In the genomic region with DNA sequence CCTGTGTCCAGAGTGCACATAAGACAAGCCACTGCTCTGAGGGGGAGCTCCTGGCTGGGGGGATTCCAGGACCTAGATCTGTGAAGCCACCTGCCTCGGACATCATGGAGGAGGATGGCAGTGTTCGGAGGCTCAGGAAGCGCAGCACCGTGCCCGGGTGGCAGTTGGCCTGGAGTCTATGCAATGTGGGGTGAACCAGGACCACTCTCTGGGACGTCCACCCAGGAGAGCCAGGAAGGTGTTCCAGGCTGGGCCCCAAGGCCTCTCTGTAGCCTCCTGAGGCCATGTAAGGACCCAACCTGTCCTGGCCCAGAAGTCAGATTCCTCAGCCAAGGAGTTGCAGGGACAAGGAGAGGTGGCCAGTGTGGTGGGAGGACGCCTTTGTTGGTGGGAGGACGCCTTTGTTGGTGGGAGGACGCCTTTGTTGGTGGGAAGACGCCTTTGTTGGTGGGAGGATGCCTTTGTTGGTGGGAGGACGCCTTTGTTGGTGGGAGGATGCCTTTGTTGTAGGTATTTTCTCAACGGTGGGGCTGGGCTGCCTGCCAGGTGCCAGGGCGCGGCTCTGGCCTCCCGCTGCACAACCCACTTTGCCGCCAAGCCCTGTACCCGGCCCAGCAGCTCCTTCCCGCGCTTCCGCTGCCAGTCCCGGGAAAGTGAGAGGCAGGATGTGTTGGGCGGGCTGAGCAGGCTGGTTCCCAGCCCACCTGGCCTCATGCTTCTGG, we compare ENCODE assay signal across 24 cellular contexts. TPM values are rescaled to one million over a fixed set of nuclear protein-coding genes. Genes with fewer than 3 reads are reported as not detected.
DNase-seq lines count a peak whose midpoint lies in the region; ATAC-seq and TF ChIP-seq lines count a peak whose summit lies in the region.
"Had no signal": no experiment of that assay in that cellular context is flagged by ENCODE, and none has a peak within 500 bp of the region (broad histone marks: within the 10 kb centered on the region; RNA-seq: fewer than 3 reads in every experiment).

No MANE protein-coding gene starts in this region.

- H3K9me3 ChIP-seq in BLaER1 treated with 17β-estradiol and CSF1 and Interleukin-3, amounts not matched to agents 10 nM and 100 nM (replicated peaks in 1 of 11): no peaks in the 10 kb centered on the region
- no peaks in the 10 kb centered on the region for H3K9me3 ChIP-seq in PC-3 (ENCODE audit: low read length)
- H3K9me3 ChIP-seq in mucosa of rectum (ENCODE audit: control insufficient read depth in 2 of 2, low read length in 2 of 2): no peaks in the 10 kb centered on the region
- H3K9me3 ChIP-seq in tibial nerve: no peaks in the 10 kb centered on the region
- no peaks in the 10 kb centered on the region for H3K9me3 ChIP-seq in PC-9 (ENCODE audit: insufficient read depth, low read depth)
- H3K9me3 ChIP-seq: A549, uterus had no signal

- TF ChIP-seq EP300 in tibial nerve (IDR thresholded peaks at IDR 0.05): no peak

- H2AFZ ChIP-seq in PC-3 (ENCODE audit: low read length) (no peak overlapping the region), PC-9 (no peak overlapping the region)

- no peak overlapping the region for H3K27ac ChIP-seq in BLaER1 treated with 17β-estradiol and CSF1 and Interleukin-3, amounts not matched to agents 10 nM and 100 nM
- H3K27ac ChIP-seq in PC-3 (ENCODE audit: low read length): peak overlapping the region; percentile 54
- H3K27ac ChIP-seq in mucosa of rectum (ENCODE audit: low read depth in 2 of 2, low read length in 2 of 2): peak overlapping the region; percentile 92 to 96
- H3K27ac ChIP-seq in tibial nerve: no peak overlapping the region
- H3K27ac ChIP-seq in PC-9: no peak overlapping the region
- H3K27ac ChIP-seq: A549, cardiac muscle cell, uterus had no signal

- POLR2A ChIA-PET in PC-3 (lab: Charles Lee; ENCODE audit: unreplicated experiment): no interaction called here
- POLR2A ChIA-PET in activated CD8-positive, alpha-beta T cell treated with anti-CD3 and anti-CD28 coated beads, Interleukin-2, amount 10 ng/mL, durations not matched to agents 7 days and 5 days (lab: Charles Lee): no interaction called here
- POLR2A ChIA-PET in PC-9 (lab: Charles Lee; ENCODE audit: unreplicated experiment): interaction anchor here (0.6 kb wide), 1 partner anchor 63 kb away, joined by 3 read pairs; no protein-coding TSS in a partner anchor

- no peak overlapping the region for H3K27ac Mint-ChIP-seq in activated CD8-positive, alpha-beta T cell treated with anti-CD3 and anti-CD28 coated beads, Interleukin-2, amount 10 ng/mL, durations not matched to agents 7 days and 5 days
- H3K27ac Mint-ChIP-seq: activated CD4-positive, alpha-beta T cell treated with anti-CD3 and anti-CD28 coated beads, Interleukin-2, amount 10 ng/mL, durations not matched to agents 24 days and 14 days; activated naive CD4-positive, alpha-beta T cell treated with anti-CD3 and anti-CD28 coated beads, Interleukin-2, amount 10 ng/mL, durations not matched to agents 7 days and 5 days; activated T-cell treated with anti-CD3 and anti-CD28 coated beads, Interleukin-2, amount 50 U/mL, for 72 hours had no signal

- H3K36me3 ChIP-seq in BLaER1 treated with 17β-estradiol and CSF1 and Interleukin-3, amounts not matched to agents 10 nM and 100 nM: no peaks in the 10 kb centered on the region
- H3K36me3 ChIP-seq in PC-3 (ENCODE audit: low read depth, low read length): no peaks in the 10 kb centered on the region
- no peaks in the 10 kb centered on the region for H3K36me3 ChIP-seq in mucosa of rectum (ENCODE audit: control insufficient read depth in 2 of 2, insufficient read depth in 2 of 2, low read length in 2 of 2)
- H3K36me3 ChIP-seq in tibial nerve: no peaks in the 10 kb centered on the region
- no peaks in the 10 kb centered on the region for H3K36me3 ChIP-seq in PC-9 (ENCODE audit: low read depth)
- H3K36me3 ChIP-seq: cardiac muscle cell, uterus had no signal

- H3K9me2 ChIP-seq in PC-3 (replicated peaks; ENCODE audit: low read length) (no peaks in the 10 kb centered on the region), PC-9 (ENCODE audit: insufficient read depth) (no peaks in the 10 kb centered on the region)

- DNase-seq in Jurkat, Clone E6-1 (ENCODE audit: low read depth, low spot score): peak; percentile 79
- DNase-seq in PC-3 (no peak), tibial nerve (ENCODE audit: low spot score in 2 of 2) (no peak), PC-9 (no peak)
- DNase-seq in activated CD8-positive, alpha-beta T cell treated with anti-CD3 and anti-CD28 coated beads, Interleukin-2, amount 10 ng/mL, durations not matched to agents 7 days and 5 days: no peak
- DNase-seq: activated CD4-positive, alpha-beta T cell treated with anti-CD3 and anti-CD28 coated beads, Interleukin-2, amount 10 ng/mL, durations not matched to agents 24 days and 14 days; activated naive CD4-positive, alpha-beta T cell treated with anti-CD3 and anti-CD28 coated beads, Interleukin-2, amount 10 ng/mL, durations not matched to agents 7 days and 5 days; activated T-cell treated with anti-CD3 and anti-CD28 coated beads, Interleukin-2, amount 50 U/mL, for 72 hours; amniotic stem cell; dermis blood vessel endothelial cell; DND-41; Karpas-422; kidney glomerular epithelial cell; NCI-H1694; occipital lobe; RPMI8226; uterus had no signal

- no peaks in the 10 kb centered on the region for H3K79me2 ChIP-seq in PC-3 (ENCODE audit: low read length)
- H3K79me2 ChIP-seq in PC-9 (ENCODE audit: low read depth): no peaks in the 10 kb centered on the region

- no peaks in the 10 kb centered on the region for H3F3A ChIP-seq in PC-3 (ENCODE audit: low read length, unreplicated experiment)
- peaks cover 12% of the 10 kb centered on the region for H3F3A ChIP-seq in PC-9 (ENCODE audit: insufficient read depth, low read depth)

- H3K4me1 ChIP-seq in BLaER1 treated with 17β-estradiol and CSF1 and Interleukin-3, amounts not matched to agents 10 nM and 100 nM: peaks cover 12 to 37% (median 29%) of the 10 kb centered on the region in 10 experiments
- peaks cover 43% of the 10 kb centered on the region for H3K4me1 ChIP-seq in PC-3 (ENCODE audit: insufficient read depth, low read length)
- H3K4me1 ChIP-seq in mucosa of rectum (ENCODE audit: control insufficient read depth in 2 of 2, insufficient read depth in 2 of 2, low read length in 2 of 2): peaks cover 24 to 33% of the 10 kb centered on the region in 2 donors
- no peaks in the 10 kb centered on the region for H3K4me1 ChIP-seq in tibial nerve
- H3K4me1 ChIP-seq in PC-9 (replicated peaks; ENCODE audit: insufficient read depth): peaks cover 32% of the 10 kb centered on the region
- H3K4me1 ChIP-seq: uterus had no signal

- no peaks in the 10 kb centered on the region for H3K9me3 Mint-ChIP-seq in activated CD8-positive, alpha-beta T cell treated with anti-CD3 and anti-CD28 coated beads, Interleukin-2, amount 10 ng/mL, durations not matched to agents 7 days and 5 days (ENCODE audit: insufficient read depth)
- H3K9me3 Mint-ChIP-seq: activated CD4-positive, alpha-beta T cell treated with anti-CD3 and anti-CD28 coated beads, Interleukin-2, amount 10 ng/mL, durations not matched to agents 24 days and 14 days; activated naive CD4-positive, alpha-beta T cell treated with anti-CD3 and anti-CD28 coated beads, Interleukin-2, amount 10 ng/mL, durations not matched to agents 7 days and 5 days; activated T-cell treated with anti-CD3 and anti-CD28 coated beads, Interleukin-2, amount 50 U/mL, for 72 hours had no signal

- H3K36me3 Mint-ChIP-seq in activated CD8-positive, alpha-beta T cell treated with anti-CD3 and anti-CD28 coated beads, Interleukin-2, amount 10 ng/mL, durations not matched to agents 7 days and 5 days (ENCODE audit: low read depth): no peaks in the 10 kb centered on the region
- H3K36me3 Mint-ChIP-seq: activated naive CD4-positive, alpha-beta T cell treated with anti-CD3 and anti-CD28 coated beads, Interleukin-2, amount 10 ng/mL, durations not matched to agents 7 days and 5 days had no signal

- peaks cover 7% of the 10 kb centered on the region for H3K4me1 Mint-ChIP-seq in activated CD8-positive, alpha-beta T cell treated with anti-CD3 and anti-CD28 coated beads, Interleukin-2, amount 10 ng/mL, durations not matched to agents 7 days and 5 days (ENCODE audit: low read depth)

- no peak for ATAC-seq in PC-3
- no peak for ATAC-seq in activated CD8-positive, alpha-beta T cell treated with anti-CD3 and anti-CD28 coated beads, Interleukin-2, amount 10 ng/mL, durations not matched to agents 7 days and 5 days
- no peak for ATAC-seq in HG03342 (IDR thresholded peaks at IDR 0.05; ENCODE audit: unreplicated experiment)
- ATAC-seq: A549; activated T-cell treated with anti-CD3 and anti-CD28 coated beads, Interleukin-2, amount 50 U/mL, for 72 hours; SK-N-SH treated with all-trans-retinoic acid at 6 μM for 48 hours had no signal

- H3K9ac ChIP-seq in BLaER1 treated with 17β-estradiol and CSF1 and Interleukin-3, amounts not matched to agents 10 nM and 100 nM: no peak overlapping the region
- no peak overlapping the region for H3K9ac ChIP-seq in PC-3 (ENCODE audit: low read length)
- H3K9ac ChIP-seq in mucosa of rectum (ENCODE audit: low read depth in 1 of 2, low read length in 2 of 2): peak overlapping the region in 1 of 2 donors; percentile 41

- peaks cover 33% of the 10 kb centered on the region for H3K27me3 Mint-ChIP-seq in activated CD8-positive, alpha-beta T cell treated with anti-CD3 and anti-CD28 coated beads, Interleukin-2, amount 10 ng/mL, durations not matched to agents 7 days and 5 days (ENCODE audit: low read depth)

- BruUV-seq in PC-3 (replicated peaks; lab: Mats Ljungman, UMichigan): no TSS peak
- BruUV-seq in PC-9 (replicated peaks; lab: Mats Ljungman, UMichigan): no TSS peak

- no peak overlapping the region for H3K4me3 Mint-ChIP-seq in activated CD8-positive, alpha-beta T cell treated with anti-CD3 and anti-CD28 coated beads, Interleukin-2, amount 10 ng/mL, durations not matched to agents 7 days and 5 days
- H3K4me3 Mint-ChIP-seq: activated CD4-positive, alpha-beta T cell treated with anti-CD3 and anti-CD28 coated beads, Interleukin-2, amount 10 ng/mL, durations not matched to agents 24 days and 14 days; activated naive CD4-positive, alpha-beta T cell treated with anti-CD3 and anti-CD28 coated beads, Interleukin-2, amount 10 ng/mL, durations not matched to agents 7 days and 5 days; activated T-cell treated with anti-CD3 and anti-CD28 coated beads, Interleukin-2, amount 50 U/mL, for 72 hours had no signal

- intact Hi-C loops in PC-3 (cut with micrococcal nuclease) (no loop called here), PC-9 (cut with micrococcal nuclease; ENCODE audit: unreplicated experiment) (loop anchor here (5.0 kb wide), 2 partner anchors 63 to 518 kb away; partner anchors contain the start of gene TRIT1)

- no peaks in the 10 kb centered on the region for H3K27me3 ChIP-seq in BLaER1 treated with 17β-estradiol and CSF1 and Interleukin-3, amounts not matched to agents 10 nM and 100 nM
- H3K27me3 ChIP-seq in PC-3 (ENCODE audit: low read length): no peaks in the 10 kb centered on the region
- H3K27me3 ChIP-seq in mucosa of rectum (ENCODE audit: control insufficient read depth in 2 of 2, insufficient read depth in 2 of 2, low read length in 2 of 2): no peaks in the 10 kb centered on the region
- no peaks in the 10 kb centered on the region for H3K27me3 ChIP-seq in tibial nerve
- H3K27me3 ChIP-seq in PC-9 (ENCODE audit: insufficient read depth, low read depth): no peaks in the 10 kb centered on the region
- H3K27me3 ChIP-seq: uterus had no signal

- peak overlapping the region in 7 of 11 experiments; percentile 9 to 45 (median 27); a peak in 10 of 22 replicates for H3K4me2 ChIP-seq in BLaER1 treated with 17β-estradiol and CSF1 and Interleukin-3, amounts not matched to agents 10 nM and 100 nM
- H3K4me2 ChIP-seq in PC-3 (ENCODE audit: low read length) (no peak overlapping the region), PC-9 (no peak overlapping the region)
- H3K4me2 ChIP-seq: A549 had no signal

- WGBS in tibial nerve, 2 donors: 83 to 89% methylated on average over 21 of the region's 22 CpGs

- TF ChIP-seq POLR2A in tibial nerve (IDR thresholded peaks at IDR 0.05): no peak

- CTCF ChIA-PET in PC-3 (lab: Charles Lee) (interaction anchor here (0.9 kb wide), 1 partner anchor 83 kb away, joined by 5 read pairs; the partner anchor contains the start of gene MYCL), PC-9 (lab: Charles Lee) (interaction anchor here (0.7 to 1.2 kb wide), 3 partner anchors 153 to 213 kb away, joined by 3 to 6 read pairs (median 6); no protein-coding TSS in a partner anchor)
- CTCF ChIA-PET in activated CD8-positive, alpha-beta T cell treated with anti-CD3 and anti-CD28 coated beads, Interleukin-2, amount 10 ng/mL, durations not matched to agents 7 days and 5 days (lab: Charles Lee): interaction anchor here (0.7 to 3.9 kb wide), 8 partner anchors 19 to 519 kb away, joined by 3 to 42 read pairs (median 6); partner anchors contain the start of gene MYCL

- no peak for TF ChIP-seq CTCF in PC-3 (conservative IDR thresholded peaks at IDR 0.05; ENCODE audit: low read depth, low read length)
- TF ChIP-seq CTCF in tibial nerve (IDR thresholded peaks at IDR 0.05): no peak
- TF ChIP-seq CTCF in PC-9 (conservative IDR thresholded peaks at IDR 0.05): no peak

- no peak overlapping the region for H3K4me3 ChIP-seq in BLaER1 treated with 17β-estradiol and CSF1 and Interleukin-3, amounts not matched to agents 10 nM and 100 nM
- H3K4me3 ChIP-seq in Jurkat, Clone E6-1 (ENCODE audit: low read length): no peak overlapping the region
- H3K4me3 ChIP-seq in PC-3 (ENCODE audit: low read length): no peak overlapping the region
- peak overlapping the region in 1 of 2 donors; percentile 3 for H3K4me3 ChIP-seq in mucosa of rectum (ENCODE audit: low read length in 2 of 2)
- H3K4me3 ChIP-seq in tibial nerve: no peak overlapping the region
- H3K4me3 ChIP-seq in PC-9: no peak overlapping the region
- H3K4me3 ChIP-seq: A549, cardiac muscle cell, uterus had no signal

- no peaks in the 10 kb centered on the region; a peak in 1 of 22 replicates for H4K20me1 ChIP-seq in BLaER1 treated with 17β-estradiol and CSF1 and Interleukin-3, amounts not matched to agents 10 nM and 100 nM
- no peaks in the 10 kb centered on the region for H4K20me1 ChIP-seq in PC-3 (ENCODE audit: low read length)
- no peaks in the 10 kb centered on the region for H4K20me1 ChIP-seq in PC-9 (ENCODE audit: insufficient read depth)

RNA-seq across cellular contexts. Expression of gene BMP8B, which starts 30.6 kb away (rescaled TPM):
- polyA plus RNA-seq in Jurkat, Clone E6-1 (2012; ENCODE audit: insufficient read depth, insufficient read length): 0.31 TPM
- total RNA-seq in PC-3 (2014; rRNA removed): 3.3 and 4.7 TPM in 2 replicates
- total RNA-seq in tibial nerve: 10 to 100 TPM; 13.6 to 33.9 (median 29.5) TPM
- total RNA-seq in activated CD8-positive, alpha-beta T cell treated with anti-CD3 and anti-CD28 coated beads, Interleukin-2, amount 10 ng/mL, durations not matched to agents 7 days and 5 days: under 1 TPM; 0.08 to 0.26 TPM
- total RNA-seq in PC-9 (2021): 2.4 TPM in 2 replicates
- total RNA-seq: cardiac muscle cell had no signal

RNA-seq across cellular contexts. Expression of gene OXCT2, which starts 48.1 kb away (rescaled TPM):
- 1.1 TPM for polyA plus RNA-seq in Jurkat, Clone E6-1 (2012; ENCODE audit: insufficient read depth, insufficient read length)
- 0.98 and 3.9 TPM in 2 replicates for total RNA-seq in PC-3 (2014; rRNA removed)
- total RNA-seq in tibial nerve: 10 to 100 TPM in 1 of 4 donors, 1 to 10 TPM in 3; 4.5 to 22.2 (median 8.4) TPM
- total RNA-seq in activated CD8-positive, alpha-beta T cell treated with anti-CD3 and anti-CD28 coated beads, Interleukin-2, amount 10 ng/mL, durations not matched to agents 7 days and 5 days: under 1 TPM; 0.32 to 0.47 TPM
- 1.3 and 1.6 TPM in 2 replicates for total RNA-seq in PC-9 (2021)
- total RNA-seq: H4 had no signal
- polyA plus RNA-seq: cardiac muscle cell had no signal

Comparison
In these comparisons a context has a peak if more than half of its experiments do, and no peak if none do; other contexts are left out.
1. H3K27ac ChIP-seq: peak in PC-3 (single experiment) and mucosa of rectum (2 of 2); none in BLaER1 treated with 17β-estradiol and CSF1 and Interleukin-3, amounts not matched to agents 10 nM and 100 nM (0 of 11), tibial nerve (0 of 4) and PC-9 (single experiment).
2. H3K4me2 ChIP-seq: peak in BLaER1 treated with 17β-estradiol and CSF1 and Interleukin-3, amounts not matched to agents 10 nM and 100 nM (7 of 11); none in PC-3 (single experiment) and PC-9 (single experiment).